In genomic region chr1:218348628-218349185, GRCh38 we compare ENCODE assay signal across 12 cellular contexts. TPM values are rescaled to one million over a fixed set of nuclear protein-coding genes. Genes with fewer than 3 reads are reported as not detected.
DNase-seq lines count a peak whose midpoint lies in the region; ATAC-seq and TF ChIP-seq lines count a peak whose summit lies in the region.
"Had no signal": no experiment of that assay in that cellular context is flagged by ENCODE, and none has a peak within 500 bp of the region (broad histone marks: within the 10 kb centered on the region; RNA-seq: fewer than 3 reads in every experiment).

No MANE protein-coding gene starts in this region.

- TF ChIP-seq POLR2A in heart left ventricle (IDR thresholded peaks at IDR 0.05): no peak

- peaks cover 0 to 56% (median 19%) of the 10 kb centered on the region in 12 donors for H3K4me1 ChIP-seq in heart left ventricle
- peaks cover 22% of the 10 kb centered on the region for H3K4me1 ChIP-seq in muscle layer of colon (ENCODE audit: insufficient read depth, low read length)
- peaks cover 0 to 2% of the 10 kb centered on the region in 2 donors for H3K4me1 ChIP-seq in aorta (ENCODE audit: control insufficient read depth in 1 of 2, insufficient read depth in 2 of 2, low read length in 2 of 2)

- WGBS in heart left ventricle, 4 donors: 32 to 57% (median 48%) methylated on average over 5 of the region's 5 CpGs
- WGBS in aorta, 2 donors: 5 to 7% methylated on average over 5 of the region's 5 CpGs

- H3K36me3 ChIP-seq in heart left ventricle (no peaks in the 10 kb centered on the region), muscle layer of colon (ENCODE audit: insufficient read depth, low read length) (no peaks in the 10 kb centered on the region), aorta (ENCODE audit: control insufficient read depth in 1 of 2, insufficient read depth in 2 of 2, low read length in 1 of 2) (no peaks in the 10 kb centered on the region)

- ATAC-seq in heart left ventricle: no peak
- no peak for ATAC-seq in aorta (ENCODE audit: low FRiP score)
- ATAC-seq: stimulated activated naive CD8-positive, alpha-beta T cell treated with anti-CD3 and anti-CD28 coated beads, Interleukin-15, Interleukin-2, amounts not matched to agents 100 U/mL and 50 U/mL, for 24 hours had no signal

- H3K4me3 ChIP-seq in heart left ventricle (peak overlapping the region in 11 of 12 donors; percentile 56 to 87 (median 69)), choroid plexus epithelial cell (ENCODE audit: low read depth, low read length) (peak overlapping the region; percentile 82), muscle layer of colon (ENCODE audit: low read depth in 1 of 2, low read length in 2 of 2) (peak overlapping the region; percentile 60 to 82), aorta (ENCODE audit: low read length in 2 of 2) (peak overlapping the region; percentile 90 to 92)

- no peak for DNase-seq in heart left ventricle
- DNase-seq in cardiac septum (ENCODE audit: low spot score): no peak
- no peak for DNase-seq in choroid plexus epithelial cell (ENCODE audit: low read depth)
- no peak for DNase-seq in aorta
- DNase-seq in HPDE6-E6E7 (ENCODE audit: extremely low spot score): no peak
- DNase-seq in stimulated activated CD4-positive, alpha-beta T cell treated with anti-CD3 and anti-CD28 coated beads, Interleukin-4, amount 100 ng/mL, for 24 hours: no peak
- DNase-seq in hepatic stellate cell (ENCODE audit: low spot score): no peak
- DNase-seq: AML-193; hippocampal formation; posterior cingulate gyrus; stimulated activated naive CD8-positive, alpha-beta T cell treated with anti-CD3 and anti-CD28 coated beads, Interleukin-15, Interleukin-2, amounts not matched to agents 100 U/mL and 50 U/mL, for 24 hours had no signal

- peak overlapping the region; percentile 4 for H3K9ac ChIP-seq in muscle layer of colon (ENCODE audit: low read length)

- intact Hi-C loops in heart left ventricle (cut with DNase I): loop anchor here in 8 of 10 donors (5.0 to 10.0 kb wide), 11 partner anchors 114 to 1306 kb away; partner anchors contain the start of gene LYPLAL1 (in 4 of the 8)
- intact Hi-C loops in cardiac septum (cut with DNase I): loop anchor here (5.0 to 10.0 kb wide), 6 partner anchors 89 to 1316 kb away; partner anchors contain the start of gene LYPLAL1
- intact Hi-C loops in aorta (cut with DNase I): loop anchor here (5.0 to 10.0 kb wide), 10 partner anchors 114 to 956 kb away; partner anchors contain the start of gene LYPLAL1 (in 1 of the 2)

- TF ChIP-seq CTCF in heart left ventricle (IDR thresholded peaks at IDR 0.05): no peak
- TF ChIP-seq CTCF in choroid plexus epithelial cell (conservative IDR thresholded peaks at IDR 0.05; ENCODE audit: low read depth, low read length): no peak

- H3K27me3 ChIP-seq in heart left ventricle (peaks cover 0 to 5% (median 0%) of the 10 kb centered on the region in 9 donors), muscle layer of colon (ENCODE audit: control insufficient read depth in 1 of 2, insufficient read depth in 2 of 2, low read length in 2 of 2) (no peaks in the 10 kb centered on the region), aorta (ENCODE audit: control insufficient read depth in 1 of 2, insufficient read depth in 2 of 2, low read length in 1 of 2) (no peaks in the 10 kb centered on the region)

- H3K9me3 ChIP-seq in heart left ventricle (no peaks in the 10 kb centered on the region), muscle layer of colon (ENCODE audit: low read length) (no peaks in the 10 kb centered on the region), aorta (ENCODE audit: control insufficient read depth, low read length) (no peaks in the 10 kb centered on the region)

- H3K27ac ChIP-seq in heart left ventricle: peak overlapping the region in 11 of 12 donors; percentile 22 to 91 (median 83)
- H3K27ac ChIP-seq in muscle layer of colon (ENCODE audit: low read depth, low read length): peak overlapping the region; percentile 79
- H3K27ac ChIP-seq in aorta (ENCODE audit: low read depth in 1 of 2, low read length in 2 of 2): peak overlapping the region; percentile 22 to 45

RNA-seq across cellular contexts. Expression of gene TGFB2, which starts 3.6 kb away (rescaled TPM):
- 10 to 100 TPM in 4 of 9 donors, 1 to 10 TPM in 5; 1.6 to 23.6 (median 6.6) TPM for total RNA-seq in heart left ventricle
- polyA plus RNA-seq in heart left ventricle: 1 to 10 TPM in 1 of 2 donors, under 1 TPM in 1; 0.76 to 2.3 TPM
- 40.5 TPM for total RNA-seq in cardiac septum
- 10 to 100 TPM; 15.5 to 18.0 TPM for total RNA-seq in aorta
- 1 to 10 TPM; 2.2 to 2.6 TPM for polyA plus RNA-seq in aorta
